In genomic region chr9:126621056-126621918, GRCh38 we compare ENCODE assay signal across 25 cellular contexts. TPM values are rescaled to one million over a fixed set of nuclear protein-coding genes. Genes with fewer than 3 reads are reported as not detected.
A peak's percentile ranks its signal among the peaks of the same experiment; 100 is the strongest.
DNase-seq lines count a peak whose midpoint lies in the region; ATAC-seq, FAIRE-seq and TF ChIP-seq lines count a peak whose summit lies in the region.
"Had no signal": no experiment of that assay in that cellular context is flagged by ENCODE, and none has a peak within 500 bp of the region (broad histone marks: within the 10 kb centered on the region; RNA-seq: fewer than 3 reads in every experiment).

No MANE protein-coding gene starts in this region.

- peaks cover 99% of the 10 kb centered on the region for H3K27me3 ChIP-seq in H7 (ENCODE audit: control insufficient read depth, insufficient read depth, low read length)
- peaks cover 98% of the 10 kb centered on the region for H3K27me3 ChIP-seq in astrocyte (ENCODE audit: insufficient read depth, low read length)

- H3K4me3 ChIP-seq in H7 (ENCODE audit: insufficient read depth, low read depth, low read length), result no peak overlapping the region
- H3K4me3 ChIP-seq in astrocyte (ENCODE audit: insufficient read depth, low read depth, low read length), result no peak overlapping the region
- H3K4me3 ChIP-seq: BLaER1 had no signal

- no peaks in the 10 kb centered on the region for H3K9me3 ChIP-seq in astrocyte (ENCODE audit: insufficient read depth, low read depth, low read length)
- H3K9me3 ChIP-seq: BLaER1 had no signal

- H3K4me2 ChIP-seq in astrocyte (ENCODE audit: low read length), result no peak overlapping the region
- H3K4me2 ChIP-seq: BLaER1 had no signal

- no peak overlapping the region for H2AFZ ChIP-seq in astrocyte (ENCODE audit: low read depth, low read length)

- no peak for FAIRE-seq in astrocyte (lab: Jason Lieb, UNC)
- FAIRE-seq: GM12891, GM18507, H54 had no signal

- H3K4me1 ChIP-seq in astrocyte (ENCODE audit: insufficient read depth, low read length), result no peaks in the 10 kb centered on the region

- no peak overlapping the region for H3K9ac ChIP-seq in astrocyte (ENCODE audit: low read length)
- H3K9ac ChIP-seq: BLaER1 had no signal

- no peak for ATAC-seq in HG03280 (IDR thresholded peaks at IDR 0.05; ENCODE audit: unreplicated experiment)
- ATAC-seq in activated naive CD4-positive, alpha-beta T cell treated with anti-CD3 and anti-CD28 coated beads, Interleukin-2, amount 50 U/mL, for 72 hours, result no peak

- H3K9me3 Mint-ChIP-seq in astrocyte (ENCODE audit: unreplicated experiment) (peaks cover 8% of the 10 kb centered on the region), nephron (no peaks in the 10 kb centered on the region)
- H3K9me3 Mint-ChIP-seq in activated naive CD4-positive, alpha-beta T cell treated with anti-CD3 and anti-CD28 coated beads, Interleukin-2, amount 50 U/mL, for 72 hours, result no peaks in the 10 kb centered on the region
- H3K9me3 Mint-ChIP-seq: CD4-positive, alpha-beta memory T cell had no signal

- H3K27me3 Mint-ChIP-seq in astrocyte (ENCODE audit: low read depth, unreplicated experiment), result peaks cover 84% of the 10 kb centered on the region
- peaks cover 99% of the 10 kb centered on the region for H3K27me3 Mint-ChIP-seq in nephron (ENCODE audit: low read depth)

- no peaks in the 10 kb centered on the region for H3K79me2 ChIP-seq in astrocyte (ENCODE audit: insufficient read depth, low read length)

- peak overlapping the region; percentile 66 for H3K27ac Mint-ChIP-seq in astrocyte (ENCODE audit: unreplicated experiment)
- H3K27ac Mint-ChIP-seq in nephron, result peak overlapping the region in 1 of 3 experiments; percentile 23
- H3K27ac Mint-ChIP-seq in activated naive CD4-positive, alpha-beta T cell treated with anti-CD3 and anti-CD28 coated beads, Interleukin-2, amount 50 U/mL, for 72 hours, result no peak overlapping the region
- H3K27ac Mint-ChIP-seq: CD4-positive, alpha-beta memory T cell had no signal

- no peak overlapping the region for H3K4me3 Mint-ChIP-seq in astrocyte (ENCODE audit: unreplicated experiment)
- peak overlapping the region; percentile 13 to 51 (median 23) for H3K4me3 Mint-ChIP-seq in nephron
- H3K4me3 Mint-ChIP-seq: CD4-positive, alpha-beta memory T cell had no signal

- no peaks in the 10 kb centered on the region for H3K36me3 Mint-ChIP-seq in astrocyte (ENCODE audit: low read depth, unreplicated experiment)
- no peaks in the 10 kb centered on the region for H3K36me3 Mint-ChIP-seq in nephron (ENCODE audit: low read depth)
- H3K36me3 Mint-ChIP-seq in activated naive CD4-positive, alpha-beta T cell treated with anti-CD3 and anti-CD28 coated beads, Interleukin-2, amount 50 U/mL, for 72 hours, result peaks cover 0 to 4% of the 10 kb centered on the region in 2 donors
- H3K36me3 Mint-ChIP-seq: CD4-positive, alpha-beta memory T cell had no signal

- H3K4me1 Mint-ChIP-seq in astrocyte (ENCODE audit: low read depth, unreplicated experiment) (peaks cover 3% of the 10 kb centered on the region), nephron (peaks cover 24% of the 10 kb centered on the region)

- no peaks in the 10 kb centered on the region for H3K36me3 ChIP-seq in H7 (replicated peaks; ENCODE audit: control insufficient read depth, insufficient read depth, low read length)
- H3K36me3 ChIP-seq in astrocyte (ENCODE audit: insufficient read depth, low read length), result no peaks in the 10 kb centered on the region
- H3K36me3 ChIP-seq: BLaER1 had no signal

- TF ChIP-seq CTCF in astrocyte (IDR thresholded peaks at IDR 0.05; ENCODE audit: insufficient read depth, low read depth, low read length) (no peak), nephron (IDR thresholded peaks at IDR 0.05; ENCODE audit: unreplicated experiment in 3 of 3) (no peak)

- peaks cover 18% of the 10 kb centered on the region for H4K20me1 ChIP-seq in astrocyte (ENCODE audit: insufficient read depth, low read length)

- H3K27ac ChIP-seq in astrocyte (ENCODE audit: low read depth, low read length), result no peak overlapping the region
- H3K27ac ChIP-seq: BLaER1 had no signal

- peak; percentile 17 for DNase-seq in 8988T
- peak; percentile 68 for DNase-seq in H7
- DNase-seq in astrocyte (ENCODE audit: low read depth), result no peak
- no peak for DNase-seq in mesenteric fat pad (ENCODE audit: low spot score)
- no peak for DNase-seq in stimulated activated CD4-positive, alpha-beta T cell treated with anti-CD3 and anti-CD28 coated beads, Interleukin-1b, Interleukin-23, amount 100 ng/mL, for 48 hours
- no peak for DNase-seq in activated naive CD4-positive, alpha-beta T cell treated with anti-CD3 and anti-CD28 coated beads, Interleukin-2, amount 50 U/mL, for 72 hours (ENCODE audit: low spot score in 2 of 2)
- DNase-seq: CD4-positive, alpha-beta memory T cell; IMR-90; Kasumi-1; MM.1S; NCI-H1092; NCI-H146; NCI-H2081; NCI-H510A; NCI-H748 treated with DMSO at 0.1 percent for 48 hours; OCI-M1; Right ventricle myocardium superior had no signal

RNA-seq across cellular contexts. Expression of gene LMX1B, which starts 7.6 kb away (rescaled TPM):
- 8.7 and 16.7 TPM in 2 replicates for total RNA-seq in H7 (2014; rRNA removed; shearing (Covaris generic))
- total RNA-seq in astrocyte (0.07 and 0.45 TPM in 2 replicates), mesenteric fat pad (0.77 TPM)
- total RNA-seq in activated naive CD4-positive, alpha-beta T cell treated with anti-CD3 and anti-CD28 coated beads, Interleukin-2, amount 50 U/mL, for 72 hours, result not detected
- total RNA-seq: A673; CD4-positive, alpha-beta memory T cell; HT-29; IMR-90 had no signal

Comparison
In these comparisons a context has a peak if more than half of its experiments do, and no peak if none do; other contexts are left out.
1. DNase-seq: peak in 8988T (single experiment) and H7 (single experiment); none in astrocyte (single experiment), mesenteric fat pad (single experiment), stimulated activated CD4-positive, alpha-beta T cell treated with anti-CD3 and anti-CD28 coated beads, Interleukin-1b, Interleukin-23, amount 100 ng/mL, for 48 hours (single experiment) and activated naive CD4-positive, alpha-beta T cell treated with anti-CD3 and anti-CD28 coated beads, Interleukin-2, amount 50 U/mL, for 72 hours (0 of 2).